In the genomic region with DNA sequence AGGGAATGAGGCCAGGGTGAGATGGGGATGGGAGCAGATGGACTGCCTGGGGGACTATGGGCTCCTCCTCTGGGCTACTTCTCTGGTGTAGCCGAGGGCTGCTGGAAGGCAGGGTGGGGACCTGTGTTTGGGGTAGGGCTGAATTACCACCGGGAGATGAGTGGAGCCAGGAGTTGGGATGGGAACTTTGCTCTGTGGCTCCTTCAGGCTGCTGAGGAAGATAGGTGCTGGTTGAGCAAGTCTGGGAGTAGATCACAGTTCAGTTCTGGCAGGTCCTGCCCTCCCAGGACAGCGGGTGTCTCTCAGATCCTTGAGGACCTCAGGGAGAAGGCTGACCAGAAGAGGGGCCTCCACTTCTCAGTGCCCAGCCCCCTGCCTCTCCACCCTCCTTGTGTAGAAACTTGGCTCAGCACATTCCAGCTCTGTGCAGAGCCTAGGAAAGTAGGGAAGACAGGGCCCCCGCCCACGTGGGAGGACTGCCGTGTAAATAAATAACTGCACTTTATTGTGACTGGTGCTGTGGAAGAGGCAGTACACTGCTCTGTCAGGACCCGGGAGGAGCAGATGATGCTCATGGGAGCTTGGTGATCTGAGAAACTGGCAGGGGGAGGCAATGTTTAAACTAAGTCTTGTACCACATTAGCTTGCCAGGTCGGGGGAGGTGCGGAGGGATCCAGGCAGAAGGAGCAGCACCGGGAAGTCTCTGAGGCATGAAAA, we compare ENCODE assay signal across 13 cellular contexts. TPM values are rescaled to one million over a fixed set of nuclear protein-coding genes. Genes with fewer than 3 reads are reported as not detected.
DNase-seq lines count a peak whose midpoint lies in the region; ATAC-seq lines count a peak whose summit lies in the region.
"Had no signal": no experiment of that assay in that cellular context is flagged by ENCODE, and none has a peak within 500 bp of the region (broad histone marks: within the 10 kb centered on the region; RNA-seq: fewer than 3 reads in every experiment).

No MANE protein-coding gene starts in this region.

- POLR2A ChIA-PET in activated CD4-positive, alpha-beta memory T cell treated with anti-CD3 and anti-CD28 coated beads for 36 hours (lab: Charles Lee): interaction anchor here (2.7 to 3.0 kb wide), 2 partner anchors 11 to 15 kb away, joined by 10 to 15 read pairs; partner anchors contain the start of gene TET3
- POLR2A ChIA-PET in activated CD4-positive, alpha-beta memory T cell treated with anti-CD3 and anti-CD28 coated beads, Interleukin-2, amount 10 ng/mL, durations not matched to agents 7 days and 5 days (lab: Charles Lee): interaction anchor here (3.6 kb wide), 1 partner anchor 13 kb away, joined by 16 read pairs; no protein-coding TSS in a partner anchor
- POLR2A ChIA-PET in T-cell (lab: Charles Lee): no interaction called here

- DNase-seq in activated CD4-positive, alpha-beta memory T cell treated with anti-CD3 and anti-CD28 coated beads for 36 hours: no peak
- no peak for DNase-seq in activated CD4-positive, alpha-beta memory T cell treated with anti-CD3 and anti-CD28 coated beads, Interleukin-2, amount 10 ng/mL, durations not matched to agents 7 days and 5 days
- DNase-seq in T-cell: no peak
- DNase-seq in islet precursor cell: peak; percentile 74
- DNase-seq in stimulated activated effector memory CD8-positive, alpha-beta T cell treated with anti-CD3 and anti-CD28 coated beads, Interleukin-12 subunit alpha, Interleukin-12 subunit beta, amount 100 ng/mL, for 72 hours (ENCODE audit: low spot score in 2 of 2): no peak
- DNase-seq in RPMI8226: no peak
- no peak for DNase-seq in globus pallidus (ENCODE audit: low spot score)
- DNase-seq: mammary epithelial cell; NCI-H345; stimulated activated CD4-positive, alpha-beta T cell treated with anti-CD3 and anti-CD28 coated beads, Interleukin-4, amount 100 ng/mL, for 24 hours; T1000 had no signal

- no peak for ATAC-seq in T-cell (replicated peaks in 1 of 4)
- no peak for ATAC-seq in stimulated activated effector memory CD8-positive, alpha-beta T cell treated with anti-CD3 and anti-CD28 coated beads, Interleukin-12 subunit alpha, Interleukin-12 subunit beta, amount 100 ng/mL, for 72 hours
- ATAC-seq in GM19467 (IDR thresholded peaks at IDR 0.05; ENCODE audit: unreplicated experiment): no peak
- ATAC-seq: esophagus mucosa had no signal

- CTCF ChIA-PET in activated CD4-positive, alpha-beta memory T cell treated with anti-CD3 and anti-CD28 coated beads for 36 hours (lab: Charles Lee): no interaction called here
- CTCF ChIA-PET in activated CD4-positive, alpha-beta memory T cell treated with anti-CD3 and anti-CD28 coated beads, Interleukin-2, amount 10 ng/mL, durations not matched to agents 7 days and 5 days (lab: Charles Lee): interaction anchor here (1.9 kb wide), 1 partner anchor 12 kb away, joined by 7 read pairs; no protein-coding TSS in a partner anchor
- CTCF ChIA-PET in T-cell (lab: Charles Lee): interaction anchor here in 1 of 2 donors (0.5 kb wide), 1 partner anchor 70 kb away, joined by 8 read pairs; no protein-coding TSS in a partner anchor

- no peaks in the 10 kb centered on the region for H3K9me3 Mint-ChIP-seq in activated CD4-positive, alpha-beta memory T cell treated with anti-CD3 and anti-CD28 coated beads for 36 hours
- no peaks in the 10 kb centered on the region for H3K9me3 Mint-ChIP-seq in activated CD4-positive, alpha-beta memory T cell treated with anti-CD3 and anti-CD28 coated beads, Interleukin-2, amount 10 ng/mL, durations not matched to agents 7 days and 5 days
- no peaks in the 10 kb centered on the region for H3K9me3 Mint-ChIP-seq in T-cell
- H3K9me3 Mint-ChIP-seq in stimulated activated effector memory CD8-positive, alpha-beta T cell treated with anti-CD3 and anti-CD28 coated beads, Interleukin-12 subunit alpha, Interleukin-12 subunit beta, amount 100 ng/mL, for 72 hours: no peaks in the 10 kb centered on the region

- H3K27ac Mint-ChIP-seq in activated CD4-positive, alpha-beta memory T cell treated with anti-CD3 and anti-CD28 coated beads for 36 hours: peak overlapping the region; percentile 20
- H3K27ac Mint-ChIP-seq in activated CD4-positive, alpha-beta memory T cell treated with anti-CD3 and anti-CD28 coated beads, Interleukin-2, amount 10 ng/mL, durations not matched to agents 7 days and 5 days: no peak overlapping the region
- peak overlapping the region; percentile 64 to 66 for H3K27ac Mint-ChIP-seq in T-cell
- peak overlapping the region; percentile 51 for H3K27ac Mint-ChIP-seq in stimulated activated effector memory CD8-positive, alpha-beta T cell treated with anti-CD3 and anti-CD28 coated beads, Interleukin-12 subunit alpha, Interleukin-12 subunit beta, amount 100 ng/mL, for 72 hours

- peaks cover 85% of the 10 kb centered on the region for H3K4me1 Mint-ChIP-seq in activated CD4-positive, alpha-beta memory T cell treated with anti-CD3 and anti-CD28 coated beads for 36 hours (ENCODE audit: low read depth)
- H3K4me1 Mint-ChIP-seq in activated CD4-positive, alpha-beta memory T cell treated with anti-CD3 and anti-CD28 coated beads, Interleukin-2, amount 10 ng/mL, durations not matched to agents 7 days and 5 days: peaks cover 47% of the 10 kb centered on the region
- peaks cover 73 to 82% (median 78%) of the 10 kb centered on the region in 3 donors for H3K4me1 Mint-ChIP-seq in T-cell
- H3K4me1 Mint-ChIP-seq in stimulated activated effector memory CD8-positive, alpha-beta T cell treated with anti-CD3 and anti-CD28 coated beads, Interleukin-12 subunit alpha, Interleukin-12 subunit beta, amount 100 ng/mL, for 72 hours: peaks cover 79% of the 10 kb centered on the region

- intact Hi-C loops in activated CD4-positive, alpha-beta memory T cell treated with anti-CD3 and anti-CD28 coated beads for 36 hours (cut with micrococcal nuclease): loop anchor here (5.0 kb wide), 1 partner anchor 38 kb away; no protein-coding TSS in a partner anchor

- H3K27me3 Mint-ChIP-seq in activated CD4-positive, alpha-beta memory T cell treated with anti-CD3 and anti-CD28 coated beads for 36 hours: no peaks in the 10 kb centered on the region
- H3K27me3 Mint-ChIP-seq in activated CD4-positive, alpha-beta memory T cell treated with anti-CD3 and anti-CD28 coated beads, Interleukin-2, amount 10 ng/mL, durations not matched to agents 7 days and 5 days: peaks cover 2% of the 10 kb centered on the region
- H3K27me3 Mint-ChIP-seq in T-cell: no peaks in the 10 kb centered on the region

- H3K4me3 Mint-ChIP-seq in activated CD4-positive, alpha-beta memory T cell treated with anti-CD3 and anti-CD28 coated beads for 36 hours: no peak overlapping the region
- no peak overlapping the region for H3K4me3 Mint-ChIP-seq in activated CD4-positive, alpha-beta memory T cell treated with anti-CD3 and anti-CD28 coated beads, Interleukin-2, amount 10 ng/mL, durations not matched to agents 7 days and 5 days
- H3K4me3 Mint-ChIP-seq in T-cell: peak overlapping the region in 1 of 3 donors; percentile 83
- H3K4me3 Mint-ChIP-seq in stimulated activated effector memory CD8-positive, alpha-beta T cell treated with anti-CD3 and anti-CD28 coated beads, Interleukin-12 subunit alpha, Interleukin-12 subunit beta, amount 100 ng/mL, for 72 hours: no peak overlapping the region

- peaks cover 2% of the 10 kb centered on the region for H3K36me3 Mint-ChIP-seq in activated CD4-positive, alpha-beta memory T cell treated with anti-CD3 and anti-CD28 coated beads for 36 hours
- H3K36me3 Mint-ChIP-seq in activated CD4-positive, alpha-beta memory T cell treated with anti-CD3 and anti-CD28 coated beads, Interleukin-2, amount 10 ng/mL, durations not matched to agents 7 days and 5 days (ENCODE audit: low read depth): peaks cover 3% of the 10 kb centered on the region
- H3K36me3 Mint-ChIP-seq in T-cell: no peaks in the 10 kb centered on the region
- peaks cover 16% of the 10 kb centered on the region for H3K36me3 Mint-ChIP-seq in stimulated activated effector memory CD8-positive, alpha-beta T cell treated with anti-CD3 and anti-CD28 coated beads, Interleukin-12 subunit alpha, Interleukin-12 subunit beta, amount 100 ng/mL, for 72 hours

RNA-seq across cellular contexts. Expression of gene TET3, which starts 15.3 kb away (rescaled TPM):
- total RNA-seq in activated CD4-positive, alpha-beta memory T cell treated with anti-CD3 and anti-CD28 coated beads for 36 hours: 10 to 100 TPM; 10.5 to 11.8 TPM
- total RNA-seq in activated CD4-positive, alpha-beta memory T cell treated with anti-CD3 and anti-CD28 coated beads, Interleukin-2, amount 10 ng/mL, durations not matched to agents 7 days and 5 days: 10 to 100 TPM; 10.1 to 10.7 TPM
- 10 to 100 TPM; 22.5 to 32.2 (median 26.8) TPM for total RNA-seq in T-cell

Comparison
In these comparisons a context has a peak if more than half of its experiments do, and no peak if none do; other contexts are left out.
1. POLR2A ChIA-PET loops: an anchor here in activated CD4-positive, alpha-beta memory T cell treated with anti-CD3 and anti-CD28 coated beads for 36 hours (2.7 to 3.0 kb wide) and activated CD4-positive, alpha-beta memory T cell treated with anti-CD3 and anti-CD28 coated beads, Interleukin-2, amount 10 ng/mL, durations not matched to agents 7 days and 5 days (3.6 kb wide); none called in T-cell.